ENCODE assay signal across 1 cellular context in the genomic region with DNA sequence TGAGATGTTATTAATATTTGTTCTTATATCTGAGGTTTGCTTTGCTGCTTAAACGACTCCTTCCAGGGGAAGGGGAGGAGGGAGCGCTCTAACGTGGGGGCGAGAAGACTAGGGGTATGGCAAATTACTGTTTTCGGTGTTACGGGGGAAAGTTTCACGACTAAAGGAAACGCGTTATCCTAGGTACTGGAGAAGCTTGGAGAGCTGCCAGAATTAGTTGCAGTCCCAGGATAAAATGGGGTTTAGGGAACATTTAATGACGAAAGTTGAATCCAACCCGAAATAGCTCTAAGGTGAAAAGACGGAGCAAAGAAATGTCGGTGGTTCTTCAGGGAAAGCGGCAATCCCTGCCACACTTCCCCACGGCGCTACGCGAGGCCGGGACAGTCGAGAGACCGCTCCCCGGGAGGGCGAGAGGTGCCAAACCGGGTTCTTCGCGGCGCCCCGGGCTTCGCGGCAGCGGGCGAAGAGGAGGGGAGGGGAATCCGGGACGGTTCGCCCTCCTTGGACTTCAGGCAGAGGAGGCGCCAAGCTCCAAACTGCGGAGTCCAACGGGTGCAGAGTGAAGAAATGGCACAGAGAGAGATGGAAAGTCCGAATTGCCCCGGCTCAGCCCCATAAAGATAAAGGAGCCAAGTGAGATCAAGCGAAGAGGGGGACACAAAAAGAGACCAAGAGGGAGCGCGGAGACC.
TF ChIP-seq lines count a peak whose summit lies in the region.

No MANE protein-coding gene starts in this region.

TF ChIP-seq in K562, 482 proteins besides CTCF, POLR2A, EP300 and RAD21 (continued from another document):
- TF ChIP-seq UBTF (IDR thresholded peaks at IDR 0.05; ENCODE audit: borderline replicate concordance in 1 of 2, low read depth in 2 of 2, low read length in 2 of 2) (0 out of 4 replicates have a peak, but pooled peaks of 1 of the 2 experiments have one; percentile 11), KLF10 (CRISPR knock-in tag; IDR thresholded peaks at IDR 0.05) (no peak), BRD9 (IDR thresholded peaks at IDR 0.05; ENCODE audit: low read depth, partially characterized antibody) (peak; percentile 9), ZBTB8A (IDR thresholded peaks at IDR 0.05; ENCODE audit: partially characterized antibody) (no peak), ZNF347 (CRISPR knock-in tag; IDR thresholded peaks at IDR 0.05; ENCODE audit: low read depth) (no peak), MAZ (CRISPR knock-in tag; conservative IDR thresholded peaks at IDR 0.05 in 1 of 2, IDR thresholded peaks at IDR 0.05 in 1 of 2) (no peak), ZSCAN29 (IDR thresholded peaks at IDR 0.05) (peak; percentile 38; the same call in 1 of the 2 replicates), CBX1 (IDR thresholded peaks at IDR 0.05; ENCODE audit: low read depth) (0 out of 2 replicates have a peak, but pooled peaks have one; percentile 6), L3MBTL2 (IDR thresholded peaks at IDR 0.05) (0 out of 2 replicates have a peak, but pooled peaks have one; percentile 0), SIN3A (IDR thresholded peaks at IDR 0.05; ENCODE audit: borderline replicate concordance in 2 of 2, control insufficient read depth in 1 of 2, low read depth in 2 of 2, low read length in 2 of 2) (0 out of 4 replicates have a peak, but pooled peaks of 1 of the 2 experiments have one; percentile 9), PML (IDR thresholded peaks at IDR 0.05; ENCODE audit: low read length) (no peak), POLR3G (IDR thresholded peaks at IDR 0.05; ENCODE audit: extremely low read depth, insufficient read length, insufficient replicate concordance) (no peak), LCOR (CRISPR knock-in tag; IDR thresholded peaks at IDR 0.05) (no peak)
- TF ChIP-seq, protein P1, sequence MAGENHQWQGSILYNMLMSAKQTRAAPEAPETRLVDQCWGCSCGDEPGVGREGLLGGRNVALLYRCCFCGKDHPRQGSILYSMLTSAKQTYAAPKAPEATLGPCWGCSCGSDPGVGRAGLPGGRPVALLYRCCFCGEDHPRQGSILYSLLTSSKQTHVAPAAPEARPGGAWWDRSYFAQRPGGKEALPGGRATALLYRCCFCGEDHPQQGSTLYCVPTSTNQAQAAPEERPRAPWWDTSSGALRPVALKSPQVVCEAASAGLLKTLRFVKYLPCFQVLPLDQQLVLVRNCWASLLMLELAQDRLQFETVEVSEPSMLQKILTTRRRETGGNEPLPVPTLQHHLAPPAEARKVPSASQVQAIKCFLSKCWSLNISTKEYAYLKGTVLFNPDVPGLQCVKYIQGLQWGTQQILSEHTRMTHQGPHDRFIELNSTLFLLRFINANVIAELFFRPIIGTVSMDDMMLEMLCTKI (IDR thresholded peaks at IDR 0.05; ENCODE audit: partially characterized antibody), result no peak
- TF ChIP-seq, protein P2, sequence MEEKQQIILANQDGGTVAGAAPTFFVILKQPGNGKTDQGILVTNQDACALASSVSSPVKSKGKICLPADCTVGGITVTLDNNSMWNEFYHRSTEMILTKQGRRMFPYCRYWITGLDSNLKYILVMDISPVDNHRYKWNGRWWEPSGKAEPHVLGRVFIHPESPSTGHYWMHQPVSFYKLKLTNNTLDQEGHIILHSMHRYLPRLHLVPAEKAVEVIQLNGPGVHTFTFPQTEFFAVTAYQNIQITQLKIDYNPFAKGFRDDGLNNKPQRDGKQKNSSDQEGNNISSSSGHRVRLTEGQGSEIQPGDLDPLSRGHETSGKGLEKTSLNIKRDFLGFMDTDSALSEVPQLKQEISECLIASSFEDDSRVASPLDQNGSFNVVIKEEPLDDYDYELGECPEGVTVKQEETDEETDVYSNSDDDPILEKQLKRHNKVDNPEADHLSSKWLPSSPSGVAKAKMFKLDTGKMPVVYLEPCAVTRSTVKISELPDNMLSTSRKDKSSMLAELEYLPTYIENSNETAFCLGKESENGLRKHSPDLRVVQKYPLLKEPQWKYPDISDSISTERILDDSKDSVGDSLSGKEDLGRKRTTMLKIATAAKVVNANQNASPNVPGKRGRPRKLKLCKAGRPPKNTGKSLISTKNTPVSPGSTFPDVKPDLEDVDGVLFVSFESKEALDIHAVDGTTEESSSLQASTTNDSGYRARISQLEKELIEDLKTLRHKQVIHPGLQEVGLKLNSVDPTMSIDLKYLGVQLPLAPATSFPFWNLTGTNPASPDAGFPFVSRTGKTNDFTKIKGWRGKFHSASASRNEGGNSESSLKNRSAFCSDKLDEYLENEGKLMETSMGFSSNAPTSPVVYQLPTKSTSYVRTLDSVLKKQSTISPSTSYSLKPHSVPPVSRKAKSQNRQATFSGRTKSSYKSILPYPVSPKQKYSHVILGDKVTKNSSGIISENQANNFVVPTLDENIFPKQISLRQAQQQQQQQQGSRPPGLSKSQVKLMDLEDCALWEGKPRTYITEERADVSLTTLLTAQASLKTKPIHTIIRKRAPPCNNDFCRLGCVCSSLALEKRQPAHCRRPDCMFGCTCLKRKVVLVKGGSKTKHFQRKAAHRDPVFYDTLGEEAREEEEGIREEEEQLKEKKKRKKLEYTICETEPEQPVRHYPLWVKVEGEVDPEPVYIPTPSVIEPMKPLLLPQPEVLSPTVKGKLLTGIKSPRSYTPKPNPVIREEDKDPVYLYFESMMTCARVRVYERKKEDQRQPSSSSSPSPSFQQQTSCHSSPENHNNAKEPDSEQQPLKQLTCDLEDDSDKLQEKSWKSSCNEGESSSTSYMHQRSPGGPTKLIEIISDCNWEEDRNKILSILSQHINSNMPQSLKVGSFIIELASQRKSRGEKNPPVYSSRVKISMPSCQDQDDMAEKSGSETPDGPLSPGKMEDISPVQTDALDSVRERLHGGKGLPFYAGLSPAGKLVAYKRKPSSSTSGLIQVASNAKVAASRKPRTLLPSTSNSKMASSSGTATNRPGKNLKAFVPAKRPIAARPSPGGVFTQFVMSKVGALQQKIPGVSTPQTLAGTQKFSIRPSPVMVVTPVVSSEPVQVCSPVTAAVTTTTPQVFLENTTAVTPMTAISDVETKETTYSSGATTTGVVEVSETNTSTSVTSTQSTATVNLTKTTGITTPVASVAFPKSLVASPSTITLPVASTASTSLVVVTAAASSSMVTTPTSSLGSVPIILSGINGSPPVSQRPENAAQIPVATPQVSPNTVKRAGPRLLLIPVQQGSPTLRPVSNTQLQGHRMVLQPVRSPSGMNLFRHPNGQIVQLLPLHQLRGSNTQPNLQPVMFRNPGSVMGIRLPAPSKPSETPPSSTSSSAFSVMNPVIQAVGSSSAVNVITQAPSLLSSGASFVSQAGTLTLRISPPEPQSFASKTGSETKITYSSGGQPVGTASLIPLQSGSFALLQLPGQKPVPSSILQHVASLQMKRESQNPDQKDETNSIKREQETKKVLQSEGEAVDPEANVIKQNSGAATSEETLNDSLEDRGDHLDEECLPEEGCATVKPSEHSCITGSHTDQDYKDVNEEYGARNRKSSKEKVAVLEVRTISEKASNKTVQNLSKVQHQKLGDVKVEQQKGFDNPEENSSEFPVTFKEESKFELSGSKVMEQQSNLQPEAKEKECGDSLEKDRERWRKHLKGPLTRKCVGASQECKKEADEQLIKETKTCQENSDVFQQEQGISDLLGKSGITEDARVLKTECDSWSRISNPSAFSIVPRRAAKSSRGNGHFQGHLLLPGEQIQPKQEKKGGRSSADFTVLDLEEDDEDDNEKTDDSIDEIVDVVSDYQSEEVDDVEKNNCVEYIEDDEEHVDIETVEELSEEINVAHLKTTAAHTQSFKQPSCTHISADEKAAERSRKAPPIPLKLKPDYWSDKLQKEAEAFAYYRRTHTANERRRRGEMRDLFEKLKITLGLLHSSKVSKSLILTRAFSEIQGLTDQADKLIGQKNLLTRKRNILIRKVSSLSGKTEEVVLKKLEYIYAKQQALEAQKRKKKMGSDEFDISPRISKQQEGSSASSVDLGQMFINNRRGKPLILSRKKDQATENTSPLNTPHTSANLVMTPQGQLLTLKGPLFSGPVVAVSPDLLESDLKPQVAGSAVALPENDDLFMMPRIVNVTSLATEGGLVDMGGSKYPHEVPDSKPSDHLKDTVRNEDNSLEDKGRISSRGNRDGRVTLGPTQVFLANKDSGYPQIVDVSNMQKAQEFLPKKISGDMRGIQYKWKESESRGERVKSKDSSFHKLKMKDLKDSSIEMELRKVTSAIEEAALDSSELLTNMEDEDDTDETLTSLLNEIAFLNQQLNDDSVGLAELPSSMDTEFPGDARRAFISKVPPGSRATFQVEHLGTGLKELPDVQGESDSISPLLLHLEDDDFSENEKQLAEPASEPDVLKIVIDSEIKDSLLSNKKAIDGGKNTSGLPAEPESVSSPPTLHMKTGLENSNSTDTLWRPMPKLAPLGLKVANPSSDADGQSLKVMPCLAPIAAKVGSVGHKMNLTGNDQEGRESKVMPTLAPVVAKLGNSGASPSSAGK (IDR thresholded peaks at IDR 0.05), result peak; percentile 5; the same call in 1 of the 2 replicates
- TF ChIP-seq, protein P3, sequence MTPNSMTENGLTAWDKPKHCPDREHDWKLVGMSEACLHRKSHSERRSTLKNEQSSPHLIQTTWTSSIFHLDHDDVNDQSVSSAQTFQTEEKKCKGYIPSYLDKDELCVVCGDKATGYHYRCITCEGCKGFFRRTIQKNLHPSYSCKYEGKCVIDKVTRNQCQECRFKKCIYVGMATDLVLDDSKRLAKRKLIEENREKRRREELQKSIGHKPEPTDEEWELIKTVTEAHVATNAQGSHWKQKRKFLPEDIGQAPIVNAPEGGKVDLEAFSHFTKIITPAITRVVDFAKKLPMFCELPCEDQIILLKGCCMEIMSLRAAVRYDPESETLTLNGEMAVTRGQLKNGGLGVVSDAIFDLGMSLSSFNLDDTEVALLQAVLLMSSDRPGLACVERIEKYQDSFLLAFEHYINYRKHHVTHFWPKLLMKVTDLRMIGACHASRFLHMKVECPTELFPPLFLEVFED (CRISPR knock-in tag; conservative IDR thresholded peaks at IDR 0.05), result no peak
